In the genomic region with DNA sequence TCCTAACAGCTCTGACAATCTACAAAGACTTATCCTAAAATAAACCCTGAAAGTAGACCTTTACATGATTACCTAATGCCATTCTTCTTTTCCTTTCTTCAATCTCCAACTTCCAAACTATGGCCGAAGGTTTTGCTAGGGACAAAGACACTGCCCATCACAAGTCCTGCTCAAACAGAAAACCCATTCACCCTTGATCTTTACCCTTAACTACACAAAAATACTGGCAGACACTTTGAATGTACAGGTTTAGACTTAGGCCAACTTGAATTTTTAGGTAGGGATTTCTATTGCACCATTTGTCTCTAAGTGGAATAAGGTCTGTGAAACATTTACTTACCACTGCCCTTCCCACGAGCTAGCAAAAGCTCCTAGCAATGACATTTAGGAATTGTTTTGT, we compare ENCODE assay signal across 8 cellular contexts.
"Had no signal": no experiment of that assay in that cellular context is flagged by ENCODE, and none has a peak within 500 bp of the region (broad histone marks: within the 10 kb centered on the region; RNA-seq: fewer than 3 reads in every experiment).

No MANE protein-coding gene starts in this region.

- DNase-seq: GDM1, GF-D8 had no signal

- ATAC-seq: GM12878 had no signal

- H3K4me3 ChIP-seq: GM12878 had no signal

- FAIRE-seq: G401.6, GM12891, GM12892, GM18507, GM19239 had no signal
